Comparison of ENCODE assay signal across 9 cellular contexts in the genomic region with DNA sequence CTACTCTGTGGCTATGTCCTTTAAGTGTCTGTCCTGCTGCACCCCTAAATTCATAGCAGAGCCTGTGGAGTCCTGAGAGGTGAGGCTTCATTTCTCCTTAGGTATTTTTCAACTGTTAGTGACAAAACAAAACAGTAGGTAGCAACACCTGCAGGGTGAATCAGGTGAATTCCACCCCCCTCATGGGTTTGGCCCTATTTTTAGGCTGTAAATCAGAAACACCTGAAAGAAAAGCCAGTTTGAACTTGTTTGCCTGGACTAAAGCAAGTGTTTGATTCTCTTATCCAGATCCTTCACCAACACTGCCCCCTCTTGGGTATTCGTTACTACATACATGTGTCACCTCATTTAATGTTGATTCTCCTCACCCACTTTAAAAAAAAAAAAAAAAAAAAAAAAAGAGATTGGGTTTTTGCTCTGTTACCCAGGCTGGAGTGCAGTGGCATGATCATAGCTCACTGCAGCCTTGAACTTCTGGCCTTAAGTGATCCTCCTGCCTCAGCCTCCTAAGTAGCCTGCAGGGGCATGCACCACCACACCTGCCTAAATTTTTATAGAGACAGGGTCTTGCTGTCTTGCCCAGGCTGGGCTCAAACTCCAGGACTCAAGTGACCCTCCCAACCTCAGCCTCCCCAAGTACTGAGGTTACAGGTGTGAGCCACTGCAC. TPM values are rescaled to one million over a fixed set of nuclear protein-coding genes. Genes with fewer than 3 reads are reported as not detected.
A peak's percentile ranks its signal among the peaks of the same experiment; 100 is the strongest.
DNase-seq lines count a peak whose midpoint lies in the region; ATAC-seq lines count a peak whose summit lies in the region.
"Had no signal": no experiment of that assay in that cellular context is flagged by ENCODE, and none has a peak within 500 bp of the region (broad histone marks: within the 10 kb centered on the region; RNA-seq: fewer than 3 reads in every experiment).

No MANE protein-coding gene starts in this region.

- peak overlapping the region; percentile 10 for H3K27ac ChIP-seq in naive thymus-derived CD4-positive, alpha-beta T cell (ENCODE audit: low read depth, low read length)

- peak overlapping the region in 8 of 9 donors; percentile 2 to 93 (median 70) for H3K27ac Mint-ChIP-seq in naive thymus-derived CD4-positive, alpha-beta T cell

- in situ Hi-C loops in HAP-1 (cut with MboI; ENCODE audit: low sequenced_read_pairs): loop anchor here (10.0 to 25.0 kb wide), 2 partner anchors 232 to 1055 kb away; no protein-coding TSS in a partner anchor

- DNase-seq in SIG-M5 treated with dmso at 0.1 percent for 504 hours (lab: John Stamatoyannopoulos, UW; ENCODE audit: unreplicated experiment) (peak; percentile 65), SIG-M5 (lab: John Stamatoyannopoulos, UW) (no peak), HAP-1 (ENCODE audit: low spot score in 2 of 2) (peak; percentile 54 to 59), NCI-H187 treated with DMSO at 0.1 percent for 48 hours (lab: John Stamatoyannopoulos, UW) (peak; percentile 38), T1000 (lab: John Stamatoyannopoulos, UW) (peak; percentile 8), NCI-H128 (lab: John Stamatoyannopoulos, UW; ENCODE audit: unreplicated experiment) (no peak)
- peak; percentile 42 for DNase-seq in effector CD4-positive, alpha-beta T cell
- peak in 7 of 9 donors; percentile 65 to 83 (median 77) for DNase-seq in naive thymus-derived CD4-positive, alpha-beta T cell

- H3K27me3 ChIP-seq in HAP-1 (ENCODE audit: low read depth): no peaks in the 10 kb centered on the region
- H3K27me3 ChIP-seq in naive thymus-derived CD4-positive, alpha-beta T cell (ENCODE audit: control insufficient read depth in 2 of 2, insufficient read depth in 2 of 2, low read length in 2 of 2): no peaks in the 10 kb centered on the region

- no peaks in the 10 kb centered on the region for H3K9me3 Mint-ChIP-seq in naive thymus-derived CD4-positive, alpha-beta T cell

- no peaks in the 10 kb centered on the region for H3K4me1 ChIP-seq in HAP-1
- H3K4me1 ChIP-seq in naive thymus-derived CD4-positive, alpha-beta T cell (ENCODE audit: control insufficient read depth in 2 of 2, insufficient read depth in 2 of 2, low read length in 2 of 2): peaks cover 15 to 32% of the 10 kb centered on the region in 2 donors

- no peak overlapping the region for H3K4me3 Mint-ChIP-seq in naive thymus-derived CD4-positive, alpha-beta T cell

- no peaks in the 10 kb centered on the region for H3K36me3 ChIP-seq in HAP-1 (replicated peaks)
- no peaks in the 10 kb centered on the region for H3K36me3 ChIP-seq in naive thymus-derived CD4-positive, alpha-beta T cell (ENCODE audit: control insufficient read depth in 2 of 3, insufficient read depth in 3 of 3, low read length in 3 of 3)

- no peaks in the 10 kb centered on the region for H3K36me3 Mint-ChIP-seq in naive thymus-derived CD4-positive, alpha-beta T cell

- no peaks in the 10 kb centered on the region for H3K27me3 Mint-ChIP-seq in naive thymus-derived CD4-positive, alpha-beta T cell

- CTCF ChIA-PET in naive thymus-derived CD4-positive, alpha-beta T cell (lab: Charles Lee): interaction anchor here (0.7 to 3.6 kb wide), 4 partner anchors 8 to 160 kb away, joined by 3 to 17 read pairs (median 4); no protein-coding TSS in a partner anchor

- H3K4me1 Mint-ChIP-seq in naive thymus-derived CD4-positive, alpha-beta T cell: peaks cover 18 to 48% (median 39%) of the 10 kb centered on the region in 7 donors

- no peaks in the 10 kb centered on the region for H3K9me3 ChIP-seq in HAP-1
- no peaks in the 10 kb centered on the region for H3K9me3 ChIP-seq in naive thymus-derived CD4-positive, alpha-beta T cell (ENCODE audit: control insufficient read depth in 2 of 3, low read length in 3 of 3)

- ATAC-seq in naive thymus-derived CD4-positive, alpha-beta T cell: peak; percentile 94

- POLR2A ChIA-PET in naive thymus-derived CD4-positive, alpha-beta T cell (lab: Charles Lee): interaction anchor here (0.6 to 1.1 kb wide), 4 partner anchors 16 to 686 kb away, joined by 3 to 4 read pairs (median 3); no protein-coding TSS in a partner anchor

- intact Hi-C loops in naive thymus-derived CD4-positive, alpha-beta T cell (cut with micrococcal nuclease): loop anchor here (1.0 to 10.0 kb wide), 14 partner anchors 18 to 1965 kb away; a partner anchor contains a TSS

- H3K4me3 ChIP-seq in HAP-1: no peak overlapping the region
- H3K4me3 ChIP-seq in naive thymus-derived CD4-positive, alpha-beta T cell (ENCODE audit: low read length): no peak overlapping the region

RNA-seq across cellular contexts. Expression of a gene that starts 10.3 kb away (rescaled TPM):
- total RNA-seq in naive thymus-derived CD4-positive, alpha-beta T cell: not detected
- polyA plus RNA-seq in naive thymus-derived CD4-positive, alpha-beta T cell: not detected
- polyA plus RNA-seq: esophagus had no signal

RNA-seq across cellular contexts. Expression of a gene that starts 18.5 kb away (rescaled TPM):
- total RNA-seq in naive thymus-derived CD4-positive, alpha-beta T cell: 10 to 100 TPM in 4 of 5 experiments, 1 to 10 TPM in 1; 7.8 to 19.6 (median 18.8) TPM
- polyA plus RNA-seq in naive thymus-derived CD4-positive, alpha-beta T cell: 1 to 10 TPM; 5.0 to 8.0 TPM

Comparison
In these comparisons a context has a peak if more than half of its experiments do, and no peak if none do; other contexts are left out.
1. DNase-seq: peak in SIG-M5 treated with dmso at 0.1 percent for 504 hours (single experiment), HAP-1 (2 of 2), NCI-H187 treated with DMSO at 0.1 percent for 48 hours (single experiment), T1000 (single experiment), effector CD4-positive, alpha-beta T cell (single experiment) and naive thymus-derived CD4-positive, alpha-beta T cell (7 of 9); none in SIG-M5 (single experiment) and NCI-H128 (single experiment).